In genomic region chr1:203323587-203323986, GRCh38 we compare ENCODE assay signal across 10 cellular contexts. TPM values are rescaled to one million over a fixed set of nuclear protein-coding genes. Genes with fewer than 3 reads are reported as not detected.
DNase-seq lines count a peak whose midpoint lies in the region; ATAC-seq and TF ChIP-seq lines count a peak whose summit lies in the region.
"Had no signal": no experiment of that assay in that cellular context is flagged by ENCODE, and none has a peak within 500 bp of the region (broad histone marks: within the 10 kb centered on the region; RNA-seq: fewer than 3 reads in every experiment).

No MANE protein-coding gene starts in this region.

- H3K27ac ChIP-seq in VCaP, result peak overlapping the region; percentile 98
- H3K27ac ChIP-seq: foreskin keratinocyte had no signal

- no peaks in the 10 kb centered on the region for H3K9me3 Mint-ChIP-seq in T-helper 1 cell treated with Interleukin-12 subunit alpha and Interleukin-12 subunit beta and Interleukin-4 antibody, amounts not matched to agents 30 μg/mL and 1 μg/mL, for 36 hours
- no peaks in the 10 kb centered on the region for H3K9me3 Mint-ChIP-seq in stimulated activated memory B cell treated with anti-CD40 and anti-IgM and Interleukin-4, amounts not matched to agents 10 μg/mL and 1 μg/mL and 100 μg/mL, for 72 hours

- no peaks in the 10 kb centered on the region for H3K27me3 Mint-ChIP-seq in T-helper 1 cell treated with Interleukin-12 subunit alpha and Interleukin-12 subunit beta and Interleukin-4 antibody, amounts not matched to agents 30 μg/mL and 1 μg/mL, for 36 hours (ENCODE audit: low read depth)
- H3K27me3 Mint-ChIP-seq in stimulated activated memory B cell treated with anti-CD40 and anti-IgM and Interleukin-4, amounts not matched to agents 10 μg/mL and 1 μg/mL and 100 μg/mL, for 72 hours, result no peaks in the 10 kb centered on the region

- TF ChIP-seq CTCF in VCaP (conservative IDR thresholded peaks at IDR 0.05), result no peak

- peak overlapping the region; percentile 68 for H3K4me3 Mint-ChIP-seq in T-helper 1 cell treated with Interleukin-12 subunit alpha and Interleukin-12 subunit beta and Interleukin-4 antibody, amounts not matched to agents 30 μg/mL and 1 μg/mL, for 36 hours
- peak overlapping the region; percentile 30 for H3K4me3 Mint-ChIP-seq in stimulated activated memory B cell treated with anti-CD40 and anti-IgM and Interleukin-4, amounts not matched to agents 10 μg/mL and 1 μg/mL and 100 μg/mL, for 72 hours

- peaks cover 81% of the 10 kb centered on the region for H3K4me1 Mint-ChIP-seq in T-helper 1 cell treated with Interleukin-12 subunit alpha and Interleukin-12 subunit beta and Interleukin-4 antibody, amounts not matched to agents 30 μg/mL and 1 μg/mL, for 36 hours (ENCODE audit: low read depth)
- peaks cover 95% of the 10 kb centered on the region for H3K4me1 Mint-ChIP-seq in stimulated activated memory B cell treated with anti-CD40 and anti-IgM and Interleukin-4, amounts not matched to agents 10 μg/mL and 1 μg/mL and 100 μg/mL, for 72 hours

- no peak for ATAC-seq in stimulated activated memory B cell treated with anti-CD40 and anti-IgM and Interleukin-4, amounts not matched to agents 10 μg/mL and 1 μg/mL and 100 μg/mL, for 72 hours
- no peak for ATAC-seq in GM21529 (IDR thresholded peaks at IDR 0.05; ENCODE audit: unreplicated experiment)
- no peak for ATAC-seq in GM18502 (IDR thresholded peaks at IDR 0.05; ENCODE audit: poor library complexity, unreplicated experiment)
- ATAC-seq: foreskin keratinocyte had no signal

- DNase-seq in T-helper 1 cell, result no peak
- DNase-seq in fibroblast of gingiva (ENCODE audit: low read depth), result peak; percentile 30
- DNase-seq in mesenteric fat pad (ENCODE audit: low spot score), result no peak
- DNase-seq: foreskin keratinocyte, NCI-H1417 treated with DMSO at 0.1 percent for 48 hours had no signal

- H3K27ac Mint-ChIP-seq in T-helper 1 cell treated with Interleukin-12 subunit alpha and Interleukin-12 subunit beta and Interleukin-4 antibody, amounts not matched to agents 30 μg/mL and 1 μg/mL, for 36 hours, result peak overlapping the region; percentile 87
- peak overlapping the region; percentile 93 for H3K27ac Mint-ChIP-seq in stimulated activated memory B cell treated with anti-CD40 and anti-IgM and Interleukin-4, amounts not matched to agents 10 μg/mL and 1 μg/mL and 100 μg/mL, for 72 hours

- H3K36me3 Mint-ChIP-seq in T-helper 1 cell treated with Interleukin-12 subunit alpha and Interleukin-12 subunit beta and Interleukin-4 antibody, amounts not matched to agents 30 μg/mL and 1 μg/mL, for 36 hours (ENCODE audit: low read depth), result peaks cover 3% of the 10 kb centered on the region
- H3K36me3 Mint-ChIP-seq in stimulated activated memory B cell treated with anti-CD40 and anti-IgM and Interleukin-4, amounts not matched to agents 10 μg/mL and 1 μg/mL and 100 μg/mL, for 72 hours, result peaks cover 6% of the 10 kb centered on the region

RNA-seq across cellular contexts. Expression of gene BTG2, which starts 18.3 kb away (rescaled TPM):
- total RNA-seq in mesenteric fat pad, result 178 TPM

RNA-seq across cellular contexts. Expression of gene FMOD, which starts 27.3 kb away (rescaled TPM):
- total RNA-seq in mesenteric fat pad, result 95.2 TPM
